Comparison of ENCODE assay signal across 13 cellular contexts in the genomic region with DNA sequence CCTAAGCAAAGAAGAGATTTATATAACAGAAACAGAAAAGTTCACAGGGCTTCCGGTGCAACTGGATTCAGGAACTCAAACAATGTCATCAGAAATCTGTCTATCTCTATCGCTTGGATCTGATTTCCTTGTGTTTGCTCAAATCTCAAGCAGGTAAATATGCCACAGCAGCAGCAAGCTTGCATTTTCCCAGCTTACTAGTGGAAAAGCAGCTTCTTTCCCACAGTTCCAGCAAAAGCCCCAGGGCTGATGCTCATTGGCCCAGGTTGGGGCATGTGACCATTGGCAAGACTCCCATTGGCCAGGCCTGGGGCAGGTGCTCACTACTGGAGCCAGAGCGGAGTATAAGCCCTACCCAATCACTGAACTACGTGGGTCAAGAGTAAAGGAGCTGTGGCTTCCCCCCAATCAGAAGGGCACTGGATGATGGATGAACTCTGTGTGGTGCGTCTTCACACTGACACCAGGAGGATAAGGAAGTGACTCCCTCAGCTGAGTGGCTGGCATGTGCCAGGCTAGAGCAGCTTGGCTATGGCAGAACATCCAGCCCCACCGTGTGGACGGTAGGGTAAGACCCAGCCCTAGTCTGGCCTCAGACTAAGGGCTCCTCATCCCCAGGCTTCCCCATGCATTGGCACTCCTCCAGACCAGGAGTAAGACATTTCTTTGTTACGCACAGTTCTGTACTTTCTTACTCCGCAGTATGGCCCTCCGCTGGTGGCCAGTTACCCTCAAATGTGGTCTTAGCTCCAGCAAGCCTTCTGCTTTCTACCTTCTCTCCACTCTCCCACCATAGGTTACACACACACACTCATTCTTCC. TPM values are rescaled to one million over a fixed set of nuclear protein-coding genes. Genes with fewer than 3 reads are reported as not detected.
DNase-seq lines count a peak whose midpoint lies in the region; ATAC-seq, FAIRE-seq and TF ChIP-seq lines count a peak whose summit lies in the region.
"Had no signal": no experiment of that assay in that cellular context is flagged by ENCODE, and none has a peak within 500 bp of the region (broad histone marks: within the 10 kb centered on the region; RNA-seq: fewer than 3 reads in every experiment).

No MANE protein-coding gene starts in this region.

- intact Hi-C loops in heart left ventricle (cut with DNase I) (no loop called here), Right ventricle myocardium superior (cut with DNase I) (no loop called here), GM12878 (cut with micrococcal nuclease; ENCODE audit: unreplicated experiment) (no loop called here), upper lobe of right lung (cut with DNase I) (no loop called here), spleen (cut with DNase I; ENCODE audit: low total_unique reads) (no loop called here)

- in situ Hi-C loops in GM12878 (cut with MboI), result no loop called here

- TF ChIP-seq CTCF in heart left ventricle (IDR thresholded peaks at IDR 0.05) (no peak), GM12878 (IDR thresholded peaks at IDR 0.05 in 2 of 3, conservative IDR thresholded peaks at IDR 0.05 in 1 of 3; ENCODE audit: control insufficient read depth in 2 of 3, extremely low read depth in 1 of 3, insufficient read depth in 1 of 3, low read depth in 3 of 3, low read length in 3 of 3) (no peak), upper lobe of right lung (IDR thresholded peaks at IDR 0.05) (no peak), spleen (IDR thresholded peaks at IDR 0.05 in 8 of 11, conservative IDR thresholded peaks at IDR 0.05 in 3 of 11) (no peak)

- no peak overlapping the region; the same call in 1 of the 2 replicates for H2AFZ ChIP-seq in GM12878 (ENCODE audit: control insufficient read depth, low read depth, low read length)

- H3K4me3 ChIP-seq in heart left ventricle, result no peak overlapping the region
- no peak overlapping the region for H3K4me3 ChIP-seq in GM12878
- H3K4me3 ChIP-seq in upper lobe of right lung, result no peak overlapping the region
- H3K4me3 ChIP-seq in spleen, result no peak overlapping the region
- H3K4me3 ChIP-seq: smooth muscle cell had no signal

- BruUV-seq in GM12878 (replicated peaks; lab: Mats Ljungman, UMichigan), result no TSS peak

- H3K36me3 ChIP-seq in heart left ventricle (no peaks in the 10 kb centered on the region), GM12878 (ENCODE audit: control insufficient read depth in 2 of 2, insufficient read depth in 2 of 2, low read length in 1 of 2) (no peaks in the 10 kb centered on the region), upper lobe of right lung (no peaks in the 10 kb centered on the region), spleen (no peaks in the 10 kb centered on the region)

- H3K9me3 ChIP-seq in heart left ventricle, result no peaks in the 10 kb centered on the region
- H3K9me3 ChIP-seq in GM12878 (replicated peaks; ENCODE audit: control insufficient read depth, insufficient read depth, low read length), result peaks cover 2% of the 10 kb centered on the region; the same call in 2 of the 3 replicates
- no peaks in the 10 kb centered on the region for H3K9me3 ChIP-seq in upper lobe of right lung
- H3K9me3 ChIP-seq in spleen, result peaks cover 0 to 3% (median 0%) of the 10 kb centered on the region in 8 donors

- POLR2A ChIA-PET in GM12878 (lab: Charles Lee), result no interaction called here

- H3K4me1 ChIP-seq in heart left ventricle, result peaks cover 0 to 53% (median 15%) of the 10 kb centered on the region in 12 donors
- peaks cover 34% of the 10 kb centered on the region for H3K4me1 ChIP-seq in GM12878 (ENCODE audit: control insufficient read depth, insufficient read depth, low read length)
- H3K4me1 ChIP-seq in upper lobe of right lung, result peaks cover 4% of the 10 kb centered on the region
- peaks cover 0 to 33% (median 13%) of the 10 kb centered on the region in 6 donors for H3K4me1 ChIP-seq in spleen

- FAIRE-seq in GM12878 (lab: Jason Lieb, UNC), result no peak

- 89 to 96% (median 95%) methylated on average over 10 of the region's 10 CpGs for whole genome bisulfite sequencing in heart left ventricle, 4 donors
- 95% methylated on average over 10 of the region's 10 CpGs for WGBS in GM12878 (ENCODE audit: insufficient coverage, insufficient replicate concordance, low lambda C conversion rate, missing lambda C conversion rate)
- 92 to 98% (median 94%) methylated on average over 7 to 10 of the region's 10 CpGs for WGBS in spleen, 5 donors

- no peaks in the 10 kb centered on the region for H3K79me2 ChIP-seq in GM12878 (ENCODE audit: control insufficient read depth, insufficient read depth, low read length)

- TF ChIP-seq POLR2A in heart left ventricle (IDR thresholded peaks at IDR 0.05) (no peak), GM12878 (IDR thresholded peaks at IDR 0.05; ENCODE audit: low read depth, low read length) (no peak), spleen (IDR thresholded peaks at IDR 0.05) (no peak)

- H3K27ac ChIP-seq in heart left ventricle, result peak overlapping the region in 9 of 12 donors; percentile 30 to 81 (median 68)
- H3K27ac ChIP-seq in GM12878 (ENCODE audit: control insufficient read depth, insufficient read depth), result peak overlapping the region; percentile 81
- H3K27ac ChIP-seq in upper lobe of right lung, result peak overlapping the region; percentile 48
- peak overlapping the region in 2 of 8 donors; percentile 24 to 30 for H3K27ac ChIP-seq in spleen

- SMC1A ChIA-PET in GM12878 (lab: Charles Lee; ENCODE audit: uncharacterized antibody, unreplicated experiment), result interaction anchor here (1.2 to 1.4 kb wide), 2 partner anchors 144 to 242 kb away, joined by 3 to 4 read pairs; no protein-coding TSS in a partner anchor

- DNase-seq in heart left ventricle, result peak in 1 of 5 donors; percentile 13
- DNase-seq in Right ventricle myocardium superior, result no peak
- DNase-seq in GM12878 (ENCODE audit: low read depth, low spot score), result no peak
- DNase-seq in mesenteric fat pad (ENCODE audit: low spot score), result peak; percentile 71
- no peak for DNase-seq in upper lobe of right lung
- DNase-seq in spleen, result no peak
- no peak for DNase-seq in stimulated activated CD4-positive, alpha-beta T cell treated with anti-CD3 and anti-CD28 coated beads, Interleukin-2, amount 100 ng/mL, for 48 hours
- no peak for DNase-seq in inferior parietal cortex (ENCODE audit: extremely low spot score)
- DNase-seq: activated CD4-positive, alpha-beta T cell treated with anti-CD3 and anti-CD28 coated beads, Interleukin-2, amount 50 U/mL, for 1 hour; IMR-90; NCI-H2081 treated with DMSO at 0.1 percent for 48 hours; nephron progenitor cell had no signal

- H3K9ac ChIP-seq in GM12878 (ENCODE audit: control insufficient read depth, insufficient read depth, low read length), result no peak overlapping the region

- CTCF ChIA-PET in GM12878 (lab: Yijun Ruan, JAX), result interaction anchor here (1.0 to 1.4 kb wide), 3 partner anchors 12 to 58 kb away, joined by 3 to 4 read pairs (median 3); no protein-coding TSS in a partner anchor

- H3K27me3 ChIP-seq in heart left ventricle, result no peaks in the 10 kb centered on the region
- H3K27me3 ChIP-seq in GM12878 (replicated peaks in 1 of 2; ENCODE audit: control insufficient read depth in 2 of 2, insufficient read depth in 2 of 2, low read length in 1 of 2), result no peaks in the 10 kb centered on the region
- no peaks in the 10 kb centered on the region for H3K27me3 ChIP-seq in upper lobe of right lung
- no peaks in the 10 kb centered on the region for H3K27me3 ChIP-seq in spleen (replicated peaks in 1 of 7)

- ATAC-seq in heart left ventricle (no peak), Right ventricle myocardium superior (ENCODE audit: poor library complexity) (no peak), GM12878 (no peak), upper lobe of right lung (no peak)

- no peak for TF ChIP-seq EP300 in GM12878 (IDR thresholded peaks at IDR 0.05; ENCODE audit: borderline replicate concordance in 1 of 2, control insufficient read depth in 1 of 2, low read depth in 2 of 2, low read length in 2 of 2)

- H4K20me1 ChIP-seq in GM12878 (ENCODE audit: control insufficient read depth, insufficient read depth), result no peaks in the 10 kb centered on the region

- no peak overlapping the region for H3K4me2 ChIP-seq in GM12878 (ENCODE audit: control insufficient read depth, insufficient read depth)
- H3K4me2 ChIP-seq: smooth muscle cell had no signal

- no peak for TF ChIP-seq RAD21 in GM12878 (IDR thresholded peaks at IDR 0.05; ENCODE audit: insufficient read depth, low read depth, low read length)

- RAD21 ChIA-PET in GM12878 (lab: Charles Lee; ENCODE audit: unreplicated experiment), result interaction anchor here (1.3 to 1.5 kb wide), 2 partner anchors 13 to 198 kb away, joined by 4 to 5 read pairs; a partner anchor contains a TSS

TF ChIP-seq in GM12878, 131 proteins besides CTCF, POLR2A, EP300 and RAD21 (continues in another document):
- TF ChIP-seq TCF12 (IDR thresholded peaks at IDR 0.05; ENCODE audit: low read depth, low read length), result no peak
- TF ChIP-seq POLR2AphosphoS2 (IDR thresholded peaks at IDR 0.05; ENCODE audit: low read depth, low read length), result no peak

RNA-seq across cellular contexts. Expression of a gene that starts 13.1 kb away (rescaled TPM):
- total RNA-seq in heart left ventricle, result 1 to 10 TPM in 8 of 9 donors, under 1 TPM in 1; 0.96 to 5.4 (median 1.7) TPM
- polyA plus RNA-seq in heart left ventricle, result 1 to 10 TPM; 3.0 to 3.5 TPM
- 3.4 TPM for total RNA-seq in Right ventricle myocardium superior
- 0.35 TPM in 1 of 2 replicates, not detected in the other for total RNA-seq in GM12878 (2013; cell fraction: nucleolus; rRNA removed)
- not detected in 2 replicates for total RNA-seq in GM12878 (2014; rRNA removed)
- not detected in 2 replicates for total RNA-seq in GM12878 (2014; rRNA removed; fragmentation: Illumina TruSeq; extraction: Trizol)
- 0.18 and 0.29 TPM in 2 replicates for total RNA-seq in GM12878 (2021)
- 0.59 TPM for polyA plus RNA-seq in GM12878 (2011; ENCODE audit: low read depth)
- not detected in 2 replicates for polyA plus RNA-seq in GM12878 (2011; rRNA removed)
- 0.04 TPM in 1 of 2 replicates, not detected in the other for polyA plus RNA-seq in GM12878 (2011; cell fraction: cytosol; rRNA removed)
- polyA plus RNA-seq in GM12878 (2011; cell fraction: nucleus; rRNA removed), result 0.04 TPM in 1 of 2 replicates, not detected in the other
- 0.74 and 1.2 TPM in 2 replicates for polyA plus RNA-seq in GM12878 (2012)
- polyA plus RNA-seq in GM12878 (2014; fragmentation: Illumina TruSeq; extraction: Trizol), result 0.03 TPM in 1 of 2 replicates, not detected in the other
- not detected for polyA plus RNA-seq in GM12878 (2014; fragmentation: Nextera tagmentation; extraction: Ambion mirVana)
- 0.04 and 0.28 TPM in 2 replicates for polyA plus RNA-seq in GM12878 (2014; rRNA removed)
- polyA plus RNA-seq in GM12878 (2016; fragmentation: Nextera tagmentation; extraction: Ambion mirVana), result under 1 TPM in 1 of 2 experiments, not detected in 1; 0.07 TPM
- polyA minus RNA-seq in GM12878 (2011; rRNA and poly(A)+ RNA removed), result 0.07 and 0.21 TPM in 2 replicates
- not detected in 2 replicates for polyA minus RNA-seq in GM12878 (2011; cell fraction: cytosol; rRNA and poly(A)+ RNA removed)
- not detected in 2 replicates for polyA minus RNA-seq in GM12878 (2011; cell fraction: nucleus; rRNA and poly(A)+ RNA removed)
- total RNA-seq in mesenteric fat pad, result 2.4 TPM
- 184 TPM for total RNA-seq in upper lobe of right lung
- total RNA-seq in spleen, result 10 to 100 TPM in 5 of 7 donors, 1 to 10 TPM in 2; 6.8 to 16.3 (median 11.9) TPM
- polyA plus RNA-seq in spleen, result 1 to 10 TPM; 2.0 to 6.1 (median 5.3) TPM
- total RNA-seq: IMR-90 had no signal
- polyA plus RNA-seq: IMR-90 had no signal

Comparison
In these comparisons a context has a peak if more than half of its experiments do, and no peak if none do; other contexts are left out.
1. RNA of a gene that starts 13.1 kb away (total RNA-seq): 184 TPM in upper lobe of right lung (single experiment); 6.8 to 16.3 TPM in spleen, 3.4 TPM in Right ventricle myocardium superior (single experiment), 2.4 TPM in mesenteric fat pad (single experiment), 0.96 to 5.4 TPM in heart left ventricle and 0.18 to 0.35 TPM in GM12878; every median in the first group is over 10 times any median in the second.